Comparison of ENCODE assay signal across 11 cellular contexts in genomic region chr5:16568875-16569580, GRCh38. TPM values are rescaled to one million over a fixed set of nuclear protein-coding genes. Genes with fewer than 3 reads are reported as not detected.
A peak's percentile ranks its signal among the peaks of the same experiment; 100 is the strongest.
DNase-seq lines count a peak whose midpoint lies in the region; ATAC-seq lines count a peak whose summit lies in the region.
"Had no signal": no experiment of that assay in that cellular context is flagged by ENCODE, and none has a peak within 500 bp of the region (broad histone marks: within the 10 kb centered on the region; RNA-seq: fewer than 3 reads in every experiment).

No MANE protein-coding gene starts in this region.

- POLR2A ChIA-PET in CD8-positive, alpha-beta memory T cell (lab: Charles Lee) = no interaction called here

- H3K27me3 Mint-ChIP-seq in activated T-helper 17 cell treated with anti-CD3 and anti-CD28 coated beads, Interleukin-2, amount 50 U/mL, for 72 hours = no peaks in the 10 kb centered on the region
- H3K27me3 Mint-ChIP-seq in CD8-positive, alpha-beta memory T cell = peaks cover 0 to 2% of the 10 kb centered on the region in 2 donors

- H3K4me3 ChIP-seq in CD8-positive, alpha-beta memory T cell (ENCODE audit: low read length) = no peak overlapping the region

- H3K27ac Mint-ChIP-seq in activated T-helper 17 cell treated with anti-CD3 and anti-CD28 coated beads, Interleukin-2, amount 50 U/mL, for 72 hours = peak overlapping the region; percentile 51
- H3K27ac Mint-ChIP-seq in CD8-positive, alpha-beta memory T cell = no peak overlapping the region

- ATAC-seq in activated T-helper 17 cell treated with anti-CD3 and anti-CD28 coated beads, Interleukin-2, amount 50 U/mL, for 72 hours (replicated peaks) = no peak
- ATAC-seq in HG03097 (IDR thresholded peaks at IDR 0.05; ENCODE audit: low FRiP score, unreplicated experiment) (no peak), GM21737 (IDR thresholded peaks at IDR 0.05; ENCODE audit: unreplicated experiment) (no peak), GM18498 (IDR thresholded peaks at IDR 0.05; ENCODE audit: unreplicated experiment) (no peak)

- no peaks in the 10 kb centered on the region for H3K9me3 ChIP-seq in CD8-positive, alpha-beta memory T cell (ENCODE audit: low read length)

- H3K4me1 Mint-ChIP-seq in activated T-helper 17 cell treated with anti-CD3 and anti-CD28 coated beads, Interleukin-2, amount 50 U/mL, for 72 hours = peaks cover 12% of the 10 kb centered on the region
- H3K4me1 Mint-ChIP-seq in CD8-positive, alpha-beta memory T cell = peaks cover 11 to 18% (median 16%) of the 10 kb centered on the region in 3 donors

- peak; percentile 40 for DNase-seq in AG08395 (ENCODE audit: low spot score)
- peak; percentile 56 for DNase-seq in NCI-H1092 treated with DMSO at 0.1 percent for 48 hours (lab: John Stamatoyannopoulos, UW)
- peak; percentile 20 for DNase-seq in iris pigment epithelial cell (ENCODE audit: low read depth)
- no peak for DNase-seq in CD8-positive, alpha-beta memory T cell
- DNase-seq: kidney had no signal

- H3K9me3 Mint-ChIP-seq in activated T-helper 17 cell treated with anti-CD3 and anti-CD28 coated beads, Interleukin-2, amount 50 U/mL, for 72 hours = no peaks in the 10 kb centered on the region
- no peaks in the 10 kb centered on the region for H3K9me3 Mint-ChIP-seq in CD8-positive, alpha-beta memory T cell

- no peaks in the 10 kb centered on the region for H3K36me3 ChIP-seq in CD8-positive, alpha-beta memory T cell (ENCODE audit: insufficient read depth, low read length)

- peaks cover 44% of the 10 kb centered on the region for H3K36me3 Mint-ChIP-seq in activated T-helper 17 cell treated with anti-CD3 and anti-CD28 coated beads, Interleukin-2, amount 50 U/mL, for 72 hours (ENCODE audit: low read depth)
- peaks cover 9 to 54% (median 25%) of the 10 kb centered on the region in 3 donors for H3K36me3 Mint-ChIP-seq in CD8-positive, alpha-beta memory T cell

- no peaks in the 10 kb centered on the region for H3K27me3 ChIP-seq in CD8-positive, alpha-beta memory T cell (ENCODE audit: insufficient read depth, low read length, poor library complexity, severe bottlenecking)

- no peak overlapping the region for H3K27ac ChIP-seq in CD8-positive, alpha-beta memory T cell (ENCODE audit: low read depth, low read length)
- H3K27ac ChIP-seq: C4-2B, parathyroid adenoma had no signal

- CTCF ChIA-PET in CD8-positive, alpha-beta memory T cell (lab: Charles Lee) = no interaction called here

- H3K4me3 Mint-ChIP-seq in activated T-helper 17 cell treated with anti-CD3 and anti-CD28 coated beads, Interleukin-2, amount 50 U/mL, for 72 hours = no peak overlapping the region
- no peak overlapping the region for H3K4me3 Mint-ChIP-seq in CD8-positive, alpha-beta memory T cell

- no peaks in the 10 kb centered on the region for H3K4me1 ChIP-seq in CD8-positive, alpha-beta memory T cell (ENCODE audit: insufficient read depth, low read length)

RNA-seq across cellular contexts. Expression of gene RETREG1, which starts 47.8 kb away (rescaled TPM):
- 10 to 100 TPM in 1 of 2 donors, 1 to 10 TPM in 1; 8.4 to 13.5 TPM for total RNA-seq in activated T-helper 17 cell treated with anti-CD3 and anti-CD28 coated beads, Interleukin-2, amount 50 U/mL, for 72 hours
- total RNA-seq in CD8-positive, alpha-beta memory T cell = 10 to 100 TPM; 11.4 to 12.1 TPM
- polyA plus RNA-seq in CD8-positive, alpha-beta memory T cell = 48.1 TPM

Comparison
In these comparisons a context has a peak if more than half of its experiments do, and no peak if none do; other contexts are left out.
1. DNase-seq: peak in AG08395 (single experiment), NCI-H1092 treated with DMSO at 0.1 percent for 48 hours (single experiment) and iris pigment epithelial cell (single experiment); none in CD8-positive, alpha-beta memory T cell (0 of 5).